In the genomic region with DNA sequence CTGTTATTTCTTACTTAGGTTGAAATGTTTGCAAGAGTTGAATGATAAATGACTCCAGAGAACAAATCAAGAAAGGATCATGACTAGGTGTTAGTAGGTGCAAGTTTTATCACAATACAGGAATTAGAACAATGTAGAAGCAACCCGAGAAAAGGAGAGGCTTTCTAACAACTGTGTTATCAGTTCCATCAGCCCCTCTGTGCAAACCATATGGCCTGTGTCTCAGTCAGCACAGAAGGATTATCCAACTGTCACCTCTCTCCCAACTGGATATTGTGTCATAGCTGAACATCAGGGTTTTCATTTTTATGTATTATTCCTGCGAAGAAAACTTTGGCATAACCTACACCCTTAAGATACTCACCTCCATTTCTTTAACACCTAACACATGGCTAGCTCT, we compare ENCODE assay signal across 19 cellular contexts.
DNase-seq lines count a peak whose midpoint lies in the region; ATAC-seq, FAIRE-seq and TF ChIP-seq lines count a peak whose summit lies in the region.
"Had no signal": no experiment of that assay in that cellular context is flagged by ENCODE, and none has a peak within 500 bp of the region (broad histone marks: within the 10 kb centered on the region; RNA-seq: fewer than 3 reads in every experiment).

No MANE protein-coding gene starts in this region.

- TF ChIP-seq CTCF in D721Med (IDR thresholded peaks at IDR 0.05; ENCODE audit: insufficient read depth, missing control alignments) (no peak), MM.1S (IDR thresholded peaks at IDR 0.05; ENCODE audit: low read length) (no peak)

- no peaks in the 10 kb centered on the region for H3K36me3 ChIP-seq in mesendoderm (ENCODE audit: control insufficient read depth, insufficient read depth, low read length)
- no peaks in the 10 kb centered on the region for H3K36me3 ChIP-seq in MM.1S (replicated peaks; ENCODE audit: insufficient read depth, low read length)
- H3K36me3 ChIP-seq: BLaER1 had no signal

- TF ChIP-seq POLR2A in H54 (IDR thresholded peaks at IDR 0.05; ENCODE audit: low read depth, low read length): no peak

- no peak overlapping the region for H4K8ac ChIP-seq in mesendoderm (ENCODE audit: low read depth, low read length)

- H3K27ac ChIP-seq in mesendoderm (ENCODE audit: low read depth, low read length) (no peak overlapping the region), MM.1S (ENCODE audit: low read length) (no peak overlapping the region)
- H3K27ac ChIP-seq: BLaER1 had no signal

- H2BK120ac ChIP-seq in mesendoderm (ENCODE audit: low read depth, low read length): no peak overlapping the region

- H2AFZ ChIP-seq in MM.1S (ENCODE audit: low read length): no peak overlapping the region

- H3K79me1 ChIP-seq in mesendoderm (ENCODE audit: low read length): no peaks in the 10 kb centered on the region

- H3K4ac ChIP-seq in mesendoderm (ENCODE audit: low read depth, low read length): no peak overlapping the region

- H3F3A ChIP-seq in MM.1S (ENCODE audit: insufficient read depth, low read length): no peaks in the 10 kb centered on the region

- no peaks in the 10 kb centered on the region for H3K9me3 Mint-ChIP-seq in activated CD4-positive, alpha-beta T cell treated with anti-CD3 and anti-CD28 coated beads for 36 hours (ENCODE audit: low read depth)

- H3K4me2 ChIP-seq in mesendoderm (ENCODE audit: low read length) (no peak overlapping the region), MM.1S (ENCODE audit: low read depth, low read length) (no peak overlapping the region)
- H3K4me2 ChIP-seq: BLaER1 had no signal

- no peaks in the 10 kb centered on the region for H3K9me2 ChIP-seq in MM.1S (replicated peaks; ENCODE audit: insufficient read depth, low read length)

- DNase-seq in D721Med (ENCODE audit: insufficient read length, low spot score) (no peak), NCI-H1694 treated with DMSO at 0.1 percent for 48 hours (lab: John Stamatoyannopoulos, UW) (peak; percentile 63), SK-N-DZ (ENCODE audit: low spot score) (peak; percentile 75), mesendoderm (peak; percentile 14), H54 (ENCODE audit: insufficient read length, low spot score) (no peak), MM.1S (no peak)
- DNase-seq in activated CD4-positive, alpha-beta T cell treated with anti-CD3 and anti-CD28 coated beads for 36 hours: no peak
- DNase-seq: CD4-positive, alpha-beta memory T cell; DMS79 treated with DMSO at 0.1 percent for 48 hours; HCEC 1CT; KBM-7; MV-4-11; NCI-H1930; PC-3; RPMI8226; SHP77 treated with DMSO at 0.1 percent for 48 hours had no signal

- H3K9ac ChIP-seq in mesendoderm (ENCODE audit: low read length): no peak overlapping the region
- H3K9ac ChIP-seq in MM.1S (ENCODE audit: low read length): no peak overlapping the region
- H3K9ac ChIP-seq: BLaER1 had no signal

- no peak for ATAC-seq in activated CD4-positive, alpha-beta T cell treated with anti-CD3 and anti-CD28 coated beads for 36 hours
- ATAC-seq in GM18520 (IDR thresholded peaks at IDR 0.05; ENCODE audit: unreplicated experiment): no peak
- ATAC-seq: PC-3 had no signal

- intact Hi-C loops in activated CD4-positive, alpha-beta T cell treated with anti-CD3 and anti-CD28 coated beads for 36 hours (cut with DNase I, micrococcal nuclease): no loop called here

- H2BK5ac ChIP-seq in mesendoderm (ENCODE audit: low read length): no peak overlapping the region

- no peak overlapping the region for H2BK15ac ChIP-seq in mesendoderm (replicated peaks; ENCODE audit: low read depth)

- H3K18ac ChIP-seq in mesendoderm (ENCODE audit: low read length): no peak overlapping the region

- H3K23ac ChIP-seq in mesendoderm (ENCODE audit: low read length): no peak overlapping the region

- H3K27me3 Mint-ChIP-seq in activated CD4-positive, alpha-beta T cell treated with anti-CD3 and anti-CD28 coated beads for 36 hours: no peaks in the 10 kb centered on the region
- H3K27me3 Mint-ChIP-seq: CD4-positive, alpha-beta memory T cell had no signal

- H3K56ac ChIP-seq in mesendoderm (ENCODE audit: low read length): no peak overlapping the region

- H3K79me2 ChIP-seq in mesendoderm (ENCODE audit: control insufficient read depth, insufficient read depth, low read length): no peaks in the 10 kb centered on the region
- no peaks in the 10 kb centered on the region for H3K79me2 ChIP-seq in MM.1S (ENCODE audit: low read length)

- H3K4me1 ChIP-seq in mesendoderm (ENCODE audit: control insufficient read depth, low read depth, low read length) (no peaks in the 10 kb centered on the region), MM.1S (ENCODE audit: low read length) (no peaks in the 10 kb centered on the region)
- H3K4me1 ChIP-seq: BLaER1 had no signal

- no peaks in the 10 kb centered on the region for H3K9me3 ChIP-seq in MM.1S (replicated peaks; ENCODE audit: insufficient read depth, low read length)
- H3K9me3 ChIP-seq: BLaER1 had no signal

- peak; percentile 77 for FAIRE-seq in D721Med (lab: Jason Lieb, UNC)
- FAIRE-seq in H54 (lab: Jason Lieb, UNC): no peak
- FAIRE-seq: A204.1 had no signal

- H2AK5ac ChIP-seq in mesendoderm (ENCODE audit: low read length): no peak overlapping the region

- no peaks in the 10 kb centered on the region for H3K36me3 Mint-ChIP-seq in activated CD4-positive, alpha-beta T cell treated with anti-CD3 and anti-CD28 coated beads for 36 hours (ENCODE audit: low read depth)
- H3K36me3 Mint-ChIP-seq: CD4-positive, alpha-beta memory T cell had no signal

- H4K20me1 ChIP-seq in MM.1S (ENCODE audit: insufficient read depth, low read length): no peaks in the 10 kb centered on the region
- H4K20me1 ChIP-seq: BLaER1 had no signal

- POLR2A ChIA-PET in activated CD4-positive, alpha-beta T cell treated with anti-CD3 and anti-CD28 coated beads for 36 hours (lab: Charles Lee): no interaction called here

- H4K5ac ChIP-seq in mesendoderm (ENCODE audit: low read length): no peak overlapping the region

- no peak overlapping the region for H3K4me3 Mint-ChIP-seq in activated CD4-positive, alpha-beta T cell treated with anti-CD3 and anti-CD28 coated beads for 36 hours
- H3K4me3 Mint-ChIP-seq: CD4-positive, alpha-beta memory T cell had no signal

- H3K4me3 ChIP-seq in mesendoderm (ENCODE audit: low read length) (no peak overlapping the region), MM.1S (ENCODE audit: low read length) (no peak overlapping the region)
- H3K4me3 ChIP-seq: BLaER1 had no signal

- H3K27me3 ChIP-seq in mesendoderm (ENCODE audit: insufficient read depth, low read length, poor library complexity): no peaks in the 10 kb centered on the region
- no peaks in the 10 kb centered on the region for H3K27me3 ChIP-seq in MM.1S (replicated peaks; ENCODE audit: insufficient read depth, low read length)
- H3K27me3 ChIP-seq: BLaER1 had no signal

- H3K27ac Mint-ChIP-seq in activated CD4-positive, alpha-beta T cell treated with anti-CD3 and anti-CD28 coated beads for 36 hours: no peak overlapping the region
- H3K27ac Mint-ChIP-seq: CD4-positive, alpha-beta memory T cell had no signal

- CTCF ChIA-PET in activated CD4-positive, alpha-beta T cell treated with anti-CD3 and anti-CD28 coated beads for 36 hours (lab: Charles Lee): no interaction called here

- no peaks in the 10 kb centered on the region for H3K4me1 Mint-ChIP-seq in activated CD4-positive, alpha-beta T cell treated with anti-CD3 and anti-CD28 coated beads for 36 hours
- H3K4me1 Mint-ChIP-seq: CD4-positive, alpha-beta memory T cell had no signal

- no CpG with 5 or more reads among the region's 2 CpGs for WGBS in mesendoderm (ENCODE audit: extremely low coverage, insufficient coverage, low lambda C conversion rate)

Comparison
In these comparisons a context has a peak if more than half of its experiments do, and no peak if none do; other contexts are left out.
1. DNase-seq: peak in NCI-H1694 treated with DMSO at 0.1 percent for 48 hours (single experiment), SK-N-DZ (single experiment) and mesendoderm (single experiment); none in D721Med (single experiment), H54 (single experiment), MM.1S (single experiment) and activated CD4-positive, alpha-beta T cell treated with anti-CD3 and anti-CD28 coated beads for 36 hours (single experiment).